17 cellular contexts compared by ENCODE assay signal in the genomic region with DNA sequence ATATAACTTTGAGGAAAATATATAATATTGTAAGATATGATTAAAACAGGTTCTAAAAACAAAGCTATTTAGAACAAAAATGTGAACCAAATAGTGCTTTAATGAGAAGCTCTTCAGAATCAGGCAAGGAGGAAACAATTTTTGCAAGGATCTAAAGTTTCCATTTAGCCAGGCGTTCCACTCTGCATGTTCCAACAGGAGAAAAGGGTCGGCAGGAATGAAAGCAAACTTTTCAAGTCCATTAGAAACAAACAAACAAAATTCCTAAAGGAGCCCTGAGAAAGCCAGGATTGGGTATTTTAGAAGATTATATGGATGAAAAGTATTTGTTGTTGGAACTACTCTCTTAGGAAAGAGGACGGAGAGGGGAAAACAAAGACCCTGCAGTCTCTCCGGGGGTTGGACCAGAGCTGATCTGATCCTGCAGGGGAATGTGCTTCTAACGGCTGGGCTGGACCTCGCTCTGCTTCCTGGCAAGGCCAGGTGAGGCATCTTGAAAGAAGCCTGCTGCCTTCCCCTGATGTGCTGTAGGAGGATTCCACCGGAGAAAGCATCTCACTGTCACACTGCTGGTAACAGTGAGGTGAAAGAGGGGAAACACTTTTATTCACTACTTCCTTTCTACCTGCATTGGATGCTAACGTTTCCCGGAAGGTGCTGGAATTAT.
DNase-seq lines count a peak whose midpoint lies in the region; ATAC-seq lines count a peak whose summit lies in the region.
"Had no signal": no experiment of that assay in that cellular context is flagged by ENCODE, and none has a peak within 500 bp of the region (broad histone marks: within the 10 kb centered on the region; RNA-seq: fewer than 3 reads in every experiment).

No MANE protein-coding gene starts in this region.

- peak overlapping the region in 4 of 11 experiments; percentile 11 to 54 (median 39); a peak in 4 of 22 replicates for H3K9ac ChIP-seq in BLaER1 treated with 17β-estradiol and CSF1 and Interleukin-3, amounts not matched to agents 10 nM and 100 nM

- DNase-seq in G401 (ENCODE audit: low spot score) (peak; percentile 51), caudate nucleus (lab: John Stamatoyannopoulos, UW) (no peak), mesenteric fat pad (ENCODE audit: low spot score) (peak; percentile 33), iPS-NIHi11 (ENCODE audit: low spot score) (no peak), aorta (no peak), NCI-H2081 treated with DMSO at 0.1 percent for 48 hours (lab: John Stamatoyannopoulos, UW) (no peak)
- DNase-seq: activated CD4-positive, alpha-beta T cell treated with anti-CD3 and anti-CD28 coated beads, Interleukin-2, amount 10 ng/mL, durations not matched to agents 7 days and 5 days; activated T-cell treated with anti-CD3 and anti-CD28 coated beads, Interleukin-2, amount 50 U/mL, for 4 hours; HFFc6; MG63; NCI-H1694 treated with DMSO at 0.1 percent for 48 hours; NCI-H446; T-helper 9 cell; testis had no signal

- H3K36me3 ChIP-seq in BLaER1 treated with 17β-estradiol and CSF1 and Interleukin-3, amounts not matched to agents 10 nM and 100 nM = peaks cover 62 to 100% (median 89%) of the 10 kb centered on the region in 11 experiments
- peaks cover 0 to 4% of the 10 kb centered on the region in 2 donors for H3K36me3 ChIP-seq in aorta (ENCODE audit: control insufficient read depth in 1 of 2, insufficient read depth in 2 of 2, low read length in 1 of 2)

- H3K4me1 ChIP-seq in BLaER1 treated with 17β-estradiol and CSF1 and Interleukin-3, amounts not matched to agents 10 nM and 100 nM = peaks cover 0 to 100% (median 46%) of the 10 kb centered on the region in 10 experiments; a peak in 17 of 20 replicates
- peaks cover 0 to 4% of the 10 kb centered on the region in 2 donors for H3K4me1 ChIP-seq in aorta (ENCODE audit: control insufficient read depth in 1 of 2, insufficient read depth in 2 of 2, low read length in 2 of 2)

- no peaks in the 10 kb centered on the region for H3K27me3 ChIP-seq in BLaER1 treated with 17β-estradiol and CSF1 and Interleukin-3, amounts not matched to agents 10 nM and 100 nM
- H3K27me3 ChIP-seq in aorta (ENCODE audit: control insufficient read depth in 1 of 2, insufficient read depth in 2 of 2, low read length in 1 of 2) = no peaks in the 10 kb centered on the region
- H3K27me3 ChIP-seq: MG63, right atrium auricular region, testis had no signal

- in situ Hi-C loops in G401 (cut with HindIII; ENCODE audit: low sequenced_read_pairs) = no loop called here

- H4K20me1 ChIP-seq in BLaER1 treated with 17β-estradiol and CSF1 and Interleukin-3, amounts not matched to agents 10 nM and 100 nM = peaks cover 0 to 52% (median 2%) of the 10 kb centered on the region in 11 experiments; a peak in 9 of 22 replicates

- peak overlapping the region in 3 of 11 experiments; percentile 63 to 72 (median 70); a peak in 6 of 22 replicates for H3K4me2 ChIP-seq in BLaER1 treated with 17β-estradiol and CSF1 and Interleukin-3, amounts not matched to agents 10 nM and 100 nM

- H3K27ac ChIP-seq in BLaER1 treated with 17β-estradiol and CSF1 and Interleukin-3, amounts not matched to agents 10 nM and 100 nM = peak overlapping the region in 8 of 11 experiments; percentile 14 to 75 (median 47); a peak in 13 of 22 replicates
- H3K27ac ChIP-seq in caudate nucleus (ENCODE audit: low read depth, low read length) (peak overlapping the region; percentile 48), aorta (ENCODE audit: low read depth in 1 of 2, low read length in 2 of 2) (no peak overlapping the region)
- H3K27ac ChIP-seq: testis had no signal

- intact Hi-C loops in aorta (cut with DNase I) = loop anchor here in 1 of 2 donors (5.0 kb wide), 1 partner anchor 37 kb away; no protein-coding TSS in a partner anchor

- no peaks in the 10 kb centered on the region for H3K9me3 ChIP-seq in BLaER1 treated with 17β-estradiol and CSF1 and Interleukin-3, amounts not matched to agents 10 nM and 100 nM (replicated peaks in 1 of 11)
- H3K9me3 ChIP-seq in aorta (ENCODE audit: control insufficient read depth, low read length) = no peaks in the 10 kb centered on the region
- H3K9me3 ChIP-seq: MG63, right atrium auricular region, testis had no signal

- H3K4me3 ChIP-seq in BLaER1 treated with 17β-estradiol and CSF1 and Interleukin-3, amounts not matched to agents 10 nM and 100 nM = no peak overlapping the region
- H3K4me3 ChIP-seq in aorta (ENCODE audit: low read length in 2 of 2) = no peak overlapping the region
- H3K4me3 ChIP-seq: MG63, right atrium auricular region, testis had no signal

- ATAC-seq in aorta (ENCODE audit: low FRiP score) (no peak), HG03039 (IDR thresholded peaks at IDR 0.05; ENCODE audit: unreplicated experiment) (no peak)
- ATAC-seq: activated T-cell treated with anti-CD3 and anti-CD28 coated beads, Interleukin-2, amount 50 U/mL, for 4 hours had no signal

- 82 to 87% methylated on average over 9 of the region's 9 CpGs for WGBS in aorta, 2 donors

Comparison
In these comparisons a context has a peak if more than half of its experiments do, and no peak if none do; other contexts are left out.
1. H3K27ac ChIP-seq: peak in BLaER1 treated with 17β-estradiol and CSF1 and Interleukin-3, amounts not matched to agents 10 nM and 100 nM (8 of 11) and caudate nucleus (single experiment); none in aorta (0 of 2).
2. DNase-seq: peak in G401 (single experiment) and mesenteric fat pad (single experiment); none in caudate nucleus (0 of 61), iPS-NIHi11 (single experiment), aorta (0 of 2) and NCI-H2081 treated with DMSO at 0.1 percent for 48 hours (single experiment).